8 cellular contexts compared by ENCODE assay signal in the genomic region with DNA sequence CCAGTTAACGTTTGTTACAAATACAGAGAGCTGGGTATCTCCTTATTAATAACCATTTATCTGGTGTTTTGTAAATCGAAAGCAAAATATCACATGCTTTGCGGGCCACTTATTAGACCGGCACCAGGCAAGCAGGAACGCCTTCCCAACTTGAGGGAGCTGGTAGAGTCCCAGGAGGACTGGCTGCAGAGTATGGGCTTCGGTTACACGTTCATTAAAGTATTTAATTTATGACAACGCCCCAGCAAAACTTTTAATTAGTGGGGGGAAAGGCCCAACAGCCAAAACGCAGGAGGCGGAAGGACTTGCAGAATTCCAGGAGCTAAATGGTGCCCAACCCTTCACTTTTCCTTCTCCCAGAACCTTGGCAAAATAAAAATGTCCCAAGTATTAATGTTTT. TPM values are rescaled to one million over a fixed set of nuclear protein-coding genes. Genes with fewer than 3 reads are reported as not detected.
DNase-seq lines count a peak whose midpoint lies in the region; ATAC-seq and TF ChIP-seq lines count a peak whose summit lies in the region.

No MANE protein-coding gene starts in this region.

- peaks cover 38% of the 10 kb centered on the region for H3K4me1 ChIP-seq in OCI-LY1 (ENCODE audit: insufficient read depth, low read length, severe bottlenecking)
- peaks cover 7 to 25% of the 10 kb centered on the region in 2 donors for H3K4me1 ChIP-seq in esophagus (ENCODE audit: control insufficient read depth in 2 of 2, insufficient read depth in 2 of 2, low read length in 1 of 2)
- H3K4me1 ChIP-seq in parathyroid adenoma, result peaks cover 15% of the 10 kb centered on the region

- peaks cover 60% of the 10 kb centered on the region for H3K4me1 Mint-ChIP-seq in Calu3 (ENCODE audit: low read depth, unreplicated experiment)

- no peak overlapping the region for H2AFZ ChIP-seq in OCI-LY1 (ENCODE audit: low read length)
- no peak overlapping the region for H2AFZ ChIP-seq in parathyroid adenoma

- H3K27ac Mint-ChIP-seq in Calu3 (ENCODE audit: unreplicated experiment), result peak overlapping the region; percentile 77

- DNase-seq in Calu3 (no peak), NCI-H1930 (lab: John Stamatoyannopoulos, UW) (no peak), NOMO-1 treated with dmso at 0.1 percent for 144 hours (lab: John Stamatoyannopoulos, UW; ENCODE audit: unreplicated experiment) (no peak), amniotic stem cell (lab: John Stamatoyannopoulos, UW) (no peak)

- H3K9me3 ChIP-seq in OCI-LY1 (ENCODE audit: low read length) (no peaks in the 10 kb centered on the region), esophagus (ENCODE audit: control insufficient read depth in 2 of 2, insufficient read depth in 1 of 2, low read depth in 1 of 2, low read length in 1 of 2) (no peaks in the 10 kb centered on the region), parathyroid adenoma (ENCODE audit: control insufficient read depth, low read length) (no peaks in the 10 kb centered on the region)

- CTCF ChIA-PET in Calu3 (lab: Charles Lee), result interaction anchor here (0.7 to 1.3 kb wide), 5 partner anchors 10 to 200 kb away, joined by 3 to 5 read pairs (median 4); no protein-coding TSS in a partner anchor

- 26 to 34% methylated on average over 10 of the region's 10 CpGs for WGBS in esophagus, 2 donors

- H3K4me3 ChIP-seq in OCI-LY1 (ENCODE audit: low read depth, low read length, poor library complexity, severe bottlenecking) (no peak overlapping the region), esophagus (ENCODE audit: low read depth in 1 of 2, low read length in 2 of 2) (peak overlapping the region; percentile 13 to 92), parathyroid adenoma (ENCODE audit: low read depth, low read length) (peak overlapping the region; percentile 86)

- no peaks in the 10 kb centered on the region for H3K9me2 ChIP-seq in OCI-LY1 (ENCODE audit: low read depth, low read length)

- no peaks in the 10 kb centered on the region for H4K20me1 ChIP-seq in OCI-LY1 (ENCODE audit: insufficient read depth, low read length)

- peak overlapping the region; percentile 72; the same call in 1 of the 2 replicates for H3K4me2 ChIP-seq in OCI-LY1 (ENCODE audit: low read length)
- H3K4me2 ChIP-seq in parathyroid adenoma (ENCODE audit: low read length), result peak overlapping the region; percentile 97

- H3K27me3 ChIP-seq in OCI-LY1 (ENCODE audit: insufficient read depth, low read length), result no peaks in the 10 kb centered on the region; the same call in 1 of the 2 replicates
- H3K27me3 ChIP-seq in esophagus (ENCODE audit: control insufficient read depth in 1 of 2, insufficient read depth in 2 of 2, low read length in 2 of 2), result no peaks in the 10 kb centered on the region
- no peaks in the 10 kb centered on the region for H3K27me3 ChIP-seq in parathyroid adenoma (ENCODE audit: control insufficient read depth, insufficient read depth, low read length)

- no peaks in the 10 kb centered on the region for H3F3A ChIP-seq in OCI-LY1 (ENCODE audit: insufficient read depth, low read length)

- H3K4me3 Mint-ChIP-seq in Calu3 (ENCODE audit: low read depth, unreplicated experiment), result peak overlapping the region; percentile 77

- no peaks in the 10 kb centered on the region for H3K36me3 ChIP-seq in OCI-LY1 (ENCODE audit: insufficient read depth, low read length)
- H3K36me3 ChIP-seq in esophagus (ENCODE audit: control insufficient read depth in 2 of 2, insufficient read depth in 2 of 2, low read length in 1 of 2), result peaks cover 0 to 1% of the 10 kb centered on the region in 2 donors
- H3K36me3 ChIP-seq in parathyroid adenoma (ENCODE audit: control insufficient read depth, insufficient read depth, low read length), result no peaks in the 10 kb centered on the region

- no peaks in the 10 kb centered on the region for H3K27me3 Mint-ChIP-seq in Calu3 (ENCODE audit: unreplicated experiment)

- BruUV-seq in Calu3 (replicated peaks; lab: Mats Ljungman, UMichigan), result no TSS peak

- no peaks in the 10 kb centered on the region for H3K9me3 Mint-ChIP-seq in Calu3 (ENCODE audit: low read depth, unreplicated experiment)

- TF ChIP-seq CTCF in Calu3 (IDR thresholded peaks at IDR 0.05; ENCODE audit: unreplicated experiment), result no peak
- TF ChIP-seq CTCF in OCI-LY1 (IDR thresholded peaks at IDR 0.05; ENCODE audit: low read length), result no peak
- TF ChIP-seq CTCF in parathyroid adenoma (IDR thresholded peaks at IDR 0.05), result no peak

- peaks cover 92% of the 10 kb centered on the region for H3K36me3 Mint-ChIP-seq in Calu3 (ENCODE audit: insufficient read depth, unreplicated experiment)

- no peaks in the 10 kb centered on the region for H3K79me2 ChIP-seq in OCI-LY1 (ENCODE audit: insufficient read depth, low read length)
- H3K79me2 ChIP-seq in parathyroid adenoma, result peaks cover 48% of the 10 kb centered on the region

- intact Hi-C loops in Calu3 (cut with micrococcal nuclease; ENCODE audit: unreplicated experiment), result loop anchor here (2.0 to 10.0 kb wide), 5 partner anchors 115 to 272 kb away; no protein-coding TSS in a partner anchor

- ATAC-seq in GM21717 (IDR thresholded peaks at IDR 0.05; ENCODE audit: unreplicated experiment), result no peak

- H3K27ac ChIP-seq in OCI-LY1 (ENCODE audit: low read depth, low read length, poor library complexity, severe bottlenecking) (no peak overlapping the region), esophagus (ENCODE audit: low read depth in 2 of 2, low read length in 1 of 2) (peak overlapping the region in 1 of 2 donors; percentile 33), parathyroid adenoma (no peak overlapping the region)

- no peak overlapping the region for H3K9ac ChIP-seq in OCI-LY1 (ENCODE audit: low read length)
- H3K9ac ChIP-seq in parathyroid adenoma, result no peak overlapping the region

RNA-seq across cellular contexts. Expression of gene SMAD7, which starts 3.7 kb away (rescaled TPM):
- 11.2 and 13.7 TPM in 2 replicates for total RNA-seq in Calu3 (2022)
- 1 to 10 TPM; 3.5 to 4.4 TPM for polyA plus RNA-seq in esophagus
